In genomic region chr10:70758757-70759514, GRCh38 we compare ENCODE assay signal across 8 cellular contexts. TPM values are rescaled to one million over a fixed set of nuclear protein-coding genes. Genes with fewer than 3 reads are reported as not detected.
DNase-seq lines count a peak whose midpoint lies in the region; ATAC-seq and TF ChIP-seq lines count a peak whose summit lies in the region.

No MANE protein-coding gene starts in this region.

- peak overlapping the region; percentile 81 for H3K27ac Mint-ChIP-seq in T-helper 17 cell

- intact Hi-C loops in adrenal gland (cut with DNase I) (loop anchor here (5.0 to 10.0 kb wide), 2 partner anchors 202 to 284 kb away; partner anchors contain the start of gene PALD1 (in 1 of the 2)), sciatic nerve (cut with DNase I) (loop anchor here (10.0 kb wide), 1 partner anchor 294 kb away; no protein-coding TSS in a partner anchor)

- H3K27me3 ChIP-seq in adrenal gland (no peaks in the 10 kb centered on the region), right atrium auricular region (no peaks in the 10 kb centered on the region)

- H3K36me3 ChIP-seq in adrenal gland (replicated peaks in 1 of 2) (no peaks in the 10 kb centered on the region), right atrium auricular region (no peaks in the 10 kb centered on the region)

- H3K9me3 ChIP-seq in T-helper 17 cell (ENCODE audit: control insufficient read depth, low read length, poor library complexity, severe bottlenecking), result no peaks in the 10 kb centered on the region
- H3K9me3 ChIP-seq in adrenal gland (replicated peaks in 1 of 3), result no peaks in the 10 kb centered on the region
- H3K9me3 ChIP-seq in right atrium auricular region, result no peaks in the 10 kb centered on the region

- peaks cover 26% of the 10 kb centered on the region for H3K27me3 Mint-ChIP-seq in T-helper 17 cell

- WGBS in adrenal gland, 4 donors, result 25 to 31% (median 27%) methylated on average over 6 to 7 of the region's 7 CpGs

- no peaks in the 10 kb centered on the region for H3K4me1 ChIP-seq in adrenal gland (replicated peaks in 1 of 2)
- H3K4me1 ChIP-seq in right atrium auricular region, result peaks cover 0 to 12% of the 10 kb centered on the region in 2 donors

- H3K4me1 Mint-ChIP-seq in T-helper 17 cell, result peaks cover 6% of the 10 kb centered on the region

- H3K4me3 ChIP-seq in adrenal gland (no peak overlapping the region), right atrium auricular region (no peak overlapping the region)

- no peak overlapping the region for H3K4me3 Mint-ChIP-seq in T-helper 17 cell

- DNase-seq in GF-D8 (lab: John Stamatoyannopoulos, UW) (peak; percentile 54), NCI-H1092 treated with DMSO at 0.1 percent for 48 hours (lab: John Stamatoyannopoulos, UW) (peak; percentile 46), T-helper 17 cell (peak in 2 of 3 donors; percentile 32 to 40), adrenal gland (peak; percentile 62 to 88 (median 73)), right atrium auricular region (ENCODE audit: low spot score) (peak; percentile 82), sciatic nerve (ENCODE audit: low spot score) (peak; percentile 86)

- H3K27ac ChIP-seq in adrenal gland, result no peak overlapping the region
- H3K27ac ChIP-seq in right atrium auricular region, result no peak overlapping the region

- TF ChIP-seq POLR2A in adrenal gland (IDR thresholded peaks at IDR 0.05), result no peak

- H3K36me3 Mint-ChIP-seq in T-helper 17 cell (ENCODE audit: low read depth), result no peaks in the 10 kb centered on the region

- ATAC-seq in T-helper 17 cell (peak; percentile 52), sciatic nerve (peak; percentile 51), HG03045 (IDR thresholded peaks at IDR 0.05; ENCODE audit: unreplicated experiment) (no peak), GM21786 (IDR thresholded peaks at IDR 0.05; ENCODE audit: unreplicated experiment) (no peak)

- TF ChIP-seq CTCF in adrenal gland (IDR thresholded peaks at IDR 0.05) (peak; percentile 61 to 86 (median 72)), right atrium auricular region (IDR thresholded peaks at IDR 0.05) (peak; percentile 66 to 80)

RNA-seq across cellular contexts. Expression of gene TBATA, which starts 26.2 kb away (rescaled TPM):
- total RNA-seq in T-helper 17 cell (not detected), adrenal gland (not detected), right atrium auricular region (not detected), sciatic nerve (not detected)
- polyA plus RNA-seq in adrenal gland, result under 1 TPM in 1 of 3 donors, not detected in 2; 0.17 TPM

RNA-seq across cellular contexts. Expression of gene SGPL1, which starts 56.8 kb away (rescaled TPM):
- total RNA-seq in T-helper 17 cell, result 10 to 100 TPM; 21.5 to 22.8 TPM
- 10 to 100 TPM; 31.3 to 47.9 (median 34.5) TPM for total RNA-seq in adrenal gland
- polyA plus RNA-seq in adrenal gland, result 10 to 100 TPM in 2 of 3 donors, 1 to 10 TPM in 1; 8.7 to 17.0 (median 16.0) TPM
- 1 to 10 TPM; 8.9 to 9.7 TPM for total RNA-seq in right atrium auricular region
- 44.6 TPM for total RNA-seq in sciatic nerve

Comparison
In these comparisons a context has a peak if more than half of its experiments do, and no peak if none do; other contexts are left out.
1. DNase-seq: peak in every context shown above with its lines; median percentile 86 in sciatic nerve; 82 in right atrium auricular region; 73 in adrenal gland; 54 in GF-D8; 46 in NCI-H1092 treated with DMSO at 0.1 percent for 48 hours; 36 in T-helper 17 cell.
2. ATAC-seq: peak in T-helper 17 cell (single experiment) and sciatic nerve (single experiment); none in HG03045 (single experiment) and GM21786 (single experiment).